ENCODE assay signal across 21 cellular contexts in genomic region chr10:77825965-77826364, GRCh38.
DNase-seq lines count a peak whose midpoint lies in the region; ATAC-seq and TF ChIP-seq lines count a peak whose summit lies in the region.
"Had no signal": no experiment of that assay in that cellular context is flagged by ENCODE, and none has a peak within 500 bp of the region (broad histone marks: within the 10 kb centered on the region; RNA-seq: fewer than 3 reads in every experiment).

No MANE protein-coding gene starts in this region.

- H3K9ac ChIP-seq in neural progenitor cell, result no peak overlapping the region

- BruUV-seq in Panc1 (replicated peaks; lab: Mats Ljungman, UMichigan), result no TSS peak

- DNase-seq in EL (peak; percentile 11), Panc1 (ENCODE audit: low read depth, low spot score) (no peak), iPS-NIHi7 (ENCODE audit: extremely low spot score) (peak; percentile 37), neural progenitor cell (ENCODE audit: low spot score) (no peak), T1000 (lab: John Stamatoyannopoulos, UW) (no peak)
- no peak for DNase-seq in activated CD4-positive, alpha-beta T cell treated with anti-CD3 and anti-CD28 coated beads, Interleukin-2, amount 50 U/mL, for 1 hour
- no peak for DNase-seq in stimulated activated naive CD4-positive, alpha-beta T cell treated with Interleukin-2 at 50 U/mL for 16 hours (lab: John Stamatoyannopoulos, UW)
- DNase-seq: CD8-positive, alpha-beta memory T cell; MG63; NCI-H1417; NCI-H1694 treated with DMSO at 0.1 percent for 48 hours; NCI-H2081 treated with DMSO at 0.1 percent for 48 hours; NCI-H2171 treated with DMSO at 0.1 percent for 48 hours; NCI-H446; NCI-H526 had no signal

- H3K36me3 Mint-ChIP-seq in neural progenitor cell, result peaks cover 23% of the 10 kb centered on the region

- TF ChIP-seq CTCF in Panc1 (IDR thresholded peaks at IDR 0.05) (no peak), neural progenitor cell (IDR thresholded peaks at IDR 0.05) (no peak)

- peak overlapping the region; percentile 11 for H3K27ac Mint-ChIP-seq in neural progenitor cell

- H3K27me3 ChIP-seq in Panc1 (ENCODE audit: control insufficient read depth, insufficient read depth, low read length), result no peaks in the 10 kb centered on the region
- H3K27me3 ChIP-seq in neural progenitor cell, result no peaks in the 10 kb centered on the region
- H3K27me3 ChIP-seq: MG63, SJSA1 had no signal

- intact Hi-C loops in Panc1 (cut with micrococcal nuclease; ENCODE audit: unreplicated experiment), result no loop called here

- H3K4me3 ChIP-seq in Panc1 (ENCODE audit: low read depth in 2 of 2, low read length in 2 of 2) (no peak overlapping the region), neural progenitor cell (no peak overlapping the region)
- H3K4me3 ChIP-seq: HAP-1, K562, MG63, SJSA1 had no signal

- no peaks in the 10 kb centered on the region for H3F3A ChIP-seq in neural progenitor cell (ENCODE audit: low read depth)

- POLR2A ChIA-PET in Panc1 (lab: Charles Lee), result interaction anchor here (0.7 kb wide), 1 partner anchor 12 kb away, joined by 3 read pairs; no protein-coding TSS in a partner anchor

- H3K27ac ChIP-seq in Panc1 (ENCODE audit: low read length) (no peak overlapping the region), neural progenitor cell (no peak overlapping the region)
- H3K27ac ChIP-seq: C4-2B, SJSA1 had no signal

- no peaks in the 10 kb centered on the region for H3K79me2 ChIP-seq in neural progenitor cell (ENCODE audit: low read depth)

- no peaks in the 10 kb centered on the region for H3K9me3 Mint-ChIP-seq in neural progenitor cell

- no peak overlapping the region for H3K4me3 Mint-ChIP-seq in neural progenitor cell
- H3K4me3 Mint-ChIP-seq: CD8-positive, alpha-beta memory T cell had no signal

- H3K36me3 ChIP-seq in Panc1 (ENCODE audit: control insufficient read depth, insufficient read depth, low read length) (peaks cover 2% of the 10 kb centered on the region; the same call in 1 of the 2 replicates), neural progenitor cell (no peaks in the 10 kb centered on the region)

- in situ Hi-C loops in Panc1 (cut with HindIII; ENCODE audit: low pct_unique_long_range_greater_than_20kb, low sequenced_read_pairs), result no loop called here

- peaks cover 2% of the 10 kb centered on the region for H3K27me3 Mint-ChIP-seq in neural progenitor cell (ENCODE audit: insufficient read depth, low read depth)
- H3K27me3 Mint-ChIP-seq: CD8-positive, alpha-beta memory T cell had no signal

- ATAC-seq in Panc1, result 0 out of 2 replicates have a peak, but pooled peaks have one; percentile 20
- ATAC-seq in GM21576 (IDR thresholded peaks at IDR 0.05; ENCODE audit: unreplicated experiment), result no peak
- ATAC-seq: K562, Right ventricle myocardium inferior had no signal

- H3K4me1 Mint-ChIP-seq in neural progenitor cell, result peaks cover 3% of the 10 kb centered on the region
- H3K4me1 Mint-ChIP-seq: CD8-positive, alpha-beta memory T cell had no signal

- H3K4me1 ChIP-seq in Panc1 (ENCODE audit: control insufficient read depth, insufficient read depth, low read length) (no peaks in the 10 kb centered on the region), neural progenitor cell (no peaks in the 10 kb centered on the region)
- H3K4me1 ChIP-seq: HAP-1, SJSA1 had no signal

- H4K20me1 ChIP-seq in neural progenitor cell (ENCODE audit: low read depth), result peaks cover 3% of the 10 kb centered on the region

- no peaks in the 10 kb centered on the region for H3K9me3 ChIP-seq in Panc1 (ENCODE audit: control insufficient read depth, insufficient read depth, low read depth, low read length)
- no peaks in the 10 kb centered on the region for H3K9me3 ChIP-seq in neural progenitor cell (ENCODE audit: low read depth)
- H3K9me3 ChIP-seq: HAP-1, MG63, SJSA1 had no signal

- CTCF ChIA-PET in Panc1 (lab: Charles Lee), result no interaction called here

- no peak overlapping the region for H3K4me2 ChIP-seq in neural progenitor cell

- H2AFZ ChIP-seq in neural progenitor cell (replicated peaks), result no peak overlapping the region

Comparison
In these comparisons a context has a peak if more than half of its experiments do, and no peak if none do; other contexts are left out.
1. DNase-seq: peak in EL (single experiment) and iPS-NIHi7 (single experiment); none in Panc1 (single experiment), neural progenitor cell (single experiment), activated CD4-positive, alpha-beta T cell treated with anti-CD3 and anti-CD28 coated beads, Interleukin-2, amount 50 U/mL, for 1 hour (single experiment), stimulated activated naive CD4-positive, alpha-beta T cell treated with Interleukin-2 at 50 U/mL for 16 hours (single experiment) and T1000 (single experiment).